1 cellular context compared by ENCODE assay signal in genomic region chr11:64287676-64288352, GRCh38.
A peak's percentile ranks its signal among the peaks of the same experiment; 100 is the strongest.
TF ChIP-seq lines count a peak whose summit lies in the region.

No MANE protein-coding gene starts in this region.

TF ChIP-seq in K562, 482 proteins besides CTCF, POLR2A, EP300 and RAD21:
- TF ChIP-seq MTA3 (IDR thresholded peaks at IDR 0.05; ENCODE audit: borderline replicate concordance) (no peak), HNRNPL (IDR thresholded peaks at IDR 0.05; ENCODE audit: low read depth, low read length) (peak; percentile 60; the same call in 1 of the 2 replicates), POLR2G (IDR thresholded peaks at IDR 0.05; ENCODE audit: low read depth, low read length) (peak; percentile 58; the same call in 1 of the 2 replicates)
